ENCODE assay signal across 6 cellular contexts in genomic region chr1:14857436-14858195, GRCh38.
"Had no signal": no experiment of that assay in that cellular context is flagged by ENCODE, and none has a peak within 500 bp of the region (broad histone marks: within the 10 kb centered on the region; RNA-seq: fewer than 3 reads in every experiment).

No MANE protein-coding gene starts in this region.

- DNase-seq: H9, HCEC 1CT, KBM-7 had no signal

- H3K27ac ChIP-seq: HL-60 had no signal

- H3K27ac Mint-ChIP-seq: H9, IgD-negative memory B cell had no signal

- ATAC-seq: HepG2 had no signal

- H3K9me3 Mint-ChIP-seq: H9 had no signal

- H3K4me3 Mint-ChIP-seq: H9, IgD-negative memory B cell had no signal
